In genomic region chr16:47779201-47780016, GRCh38 we compare ENCODE assay signal across 8 cellular contexts.
DNase-seq lines count a peak whose midpoint lies in the region; ATAC-seq and TF ChIP-seq lines count a peak whose summit lies in the region.

No MANE protein-coding gene starts in this region.

- H3K36me3 Mint-ChIP-seq in activated B cell treated with CpG ODN at 0.5 μM for 24 hours (ENCODE audit: low read depth) = no peaks in the 10 kb centered on the region

- POLR2A ChIA-PET in activated B cell treated with CpG ODN at 0.5 μM for 24 hours (lab: Charles Lee) = no interaction called here

- H3K27ac ChIP-seq in right cardiac atrium (ENCODE audit: low read length) = no peak overlapping the region

- H3K4me3 Mint-ChIP-seq in activated B cell treated with CpG ODN at 0.5 μM for 24 hours = peak overlapping the region; percentile 88

- intact Hi-C loops in activated B cell treated with CpG ODN at 0.5 μM for 24 hours (cut with micrococcal nuclease) (no loop called here), right cardiac atrium (cut with DNase I) (no loop called here)

- H3K27me3 Mint-ChIP-seq in activated B cell treated with CpG ODN at 0.5 μM for 24 hours = no peaks in the 10 kb centered on the region

- CTCF ChIA-PET in activated B cell treated with CpG ODN at 0.5 μM for 24 hours (lab: Charles Lee) = no interaction called here

- H3K27ac Mint-ChIP-seq in activated B cell treated with CpG ODN at 0.5 μM for 24 hours = peak overlapping the region; percentile 83

- H3K4me1 ChIP-seq in right cardiac atrium (ENCODE audit: control insufficient read depth, insufficient read depth, low read length) = no peaks in the 10 kb centered on the region

- 29% methylated on average over 7 of the region's 7 CpGs for WGBS in right cardiac atrium

- H3K27me3 ChIP-seq in right cardiac atrium (ENCODE audit: control insufficient read depth, insufficient read depth) = no peaks in the 10 kb centered on the region

- ATAC-seq in HG02759 (IDR thresholded peaks at IDR 0.05; ENCODE audit: unreplicated experiment) (peak; percentile 86), activated B cell treated with CpG ODN at 0.5 μM for 24 hours (ENCODE audit: low read depth) (peak; percentile 52), right cardiac atrium (peak in 1 of 2 donors; percentile 56), HG02763 (IDR thresholded peaks at IDR 0.05; ENCODE audit: unreplicated experiment) (no peak), GM19397 (IDR thresholded peaks at IDR 0.05; ENCODE audit: unreplicated experiment) (no peak)

- no peak for TF ChIP-seq CTCF in activated B cell treated with CpG ODN at 0.5 μM for 24 hours (IDR thresholded peaks at IDR 0.05)

- peaks cover 10% of the 10 kb centered on the region for H3K4me1 Mint-ChIP-seq in activated B cell treated with CpG ODN at 0.5 μM for 24 hours

- no peaks in the 10 kb centered on the region for H3K9me3 ChIP-seq in right cardiac atrium (ENCODE audit: control insufficient read depth, low read length)

- peak overlapping the region; percentile 49 for H3K4me3 ChIP-seq in right cardiac atrium (ENCODE audit: low read length)

- DNase-seq in EL (peak; percentile 51), activated B cell treated with CpG ODN at 0.5 μM for 24 hours (no peak), right cardiac atrium (peak; percentile 11 to 50 (median 40)), SHP77 treated with DMSO at 0.1 percent for 48 hours (lab: John Stamatoyannopoulos, UW) (no peak)
- DNase-seq in stimulated activated CD4-positive, alpha-beta T cell treated with anti-CD3 and anti-CD28 coated beads, Interleukin-4, amount 100 ng/mL, for 4 hours = peak; percentile 5 to 27

- no peaks in the 10 kb centered on the region for H3K9me3 Mint-ChIP-seq in activated B cell treated with CpG ODN at 0.5 μM for 24 hours

Comparison
In these comparisons a context has a peak if more than half of its experiments do, and no peak if none do; other contexts are left out.
1. DNase-seq: peak in EL (single experiment), right cardiac atrium (3 of 3) and stimulated activated CD4-positive, alpha-beta T cell treated with anti-CD3 and anti-CD28 coated beads, Interleukin-4, amount 100 ng/mL, for 4 hours (2 of 2); none in activated B cell treated with CpG ODN at 0.5 μM for 24 hours (single experiment) and SHP77 treated with DMSO at 0.1 percent for 48 hours (single experiment).
2. ATAC-seq: peak in HG02759 (single experiment) and activated B cell treated with CpG ODN at 0.5 μM for 24 hours (single experiment); none in HG02763 (single experiment) and GM19397 (single experiment).